In genomic region chr15:89854863-89855262, GRCh38 we compare ENCODE assay signal across 3 cellular contexts. TPM values are rescaled to one million over a fixed set of nuclear protein-coding genes. Genes with fewer than 3 reads are reported as not detected.
"Had no signal": no experiment of that assay in that cellular context is flagged by ENCODE, and none has a peak within 500 bp of the region (broad histone marks: within the 10 kb centered on the region; RNA-seq: fewer than 3 reads in every experiment).

No MANE protein-coding gene starts in this region.

RNA-seq across cellular contexts. Expression of gene ANPEP, which starts 40.2 kb away (rescaled TPM):
- polyA plus RNA-seq: neural cell had no signal

RNA-seq across cellular contexts. Expression of gene ARPIN, which starts 57.9 kb away (rescaled TPM):
- total RNA-seq: natural killer cell treated with Interleukin-12 subunit alpha and Interleukin-12 subunit beta and Interleukin-15 and Interleukin-18, amount 100 ng/mL, for 72 hours had no signal
- polyA plus RNA-seq: naive thymus-derived CD8-positive, alpha-beta T cell had no signal
